Comparison of ENCODE assay signal across 34 cellular contexts in genomic region chr11:17780668-17781067, GRCh38. TPM values are rescaled to one million over a fixed set of nuclear protein-coding genes. Genes with fewer than 3 reads are reported as not detected.
"Had no signal": no experiment of that assay in that cellular context is flagged by ENCODE, and none has a peak within 500 bp of the region (broad histone marks: within the 10 kb centered on the region; RNA-seq: fewer than 3 reads in every experiment).

No MANE protein-coding gene starts in this region.

- H3K36me3 Mint-ChIP-seq: activated naive CD4-positive, alpha-beta T cell treated with anti-CD3 and anti-CD28 coated beads, Interleukin-2, amount 50 U/mL, for 72 hours had no signal

- H3K9me3 Mint-ChIP-seq: activated CD4-positive, alpha-beta T cell treated with anti-CD3 and anti-CD28 coated beads, Interleukin-2, amount 10 ng/mL, durations not matched to agents 24 days and 14 days; activated CD8-positive, alpha-beta T cell treated with anti-CD3 and anti-CD28 coated beads for 36 hours; activated naive CD4-positive, alpha-beta T cell treated with anti-CD3 and anti-CD28 coated beads for 36 hours; activated naive CD4-positive, alpha-beta T cell treated with anti-CD3 and anti-CD28 coated beads, Interleukin-2, amount 50 U/mL, for 72 hours; activated T-cell treated with anti-CD3 and anti-CD28 coated beads, Interleukin-2, amount 50 U/mL, for 72 hours; activated T-helper 17 cell treated with anti-CD3 and anti-CD28 coated beads, Interleukin-2, amount 50 U/mL, for 72 hours; brain; IgD-negative memory B cell; T-helper 1 cell treated with Interleukin-12 subunit alpha and Interleukin-12 subunit beta and Interleukin-4 antibody, amounts not matched to agents 30 μg/mL and 1 μg/mL, for 36 hours; T-helper 2 cell treated with Interferon-gamma antibody and Interleukin-4, amounts not matched to agents 5 μg/mL and 100 μg/mL, for 36 hours had no signal

- DNase-seq: activated CD4-positive, alpha-beta T cell treated with anti-CD3 and anti-CD28 coated beads, Interleukin-2, amount 10 ng/mL, durations not matched to agents 24 days and 14 days; activated CD4-positive, alpha-beta T cell treated with anti-CD3 and anti-CD28 coated beads, Interleukin-2, amount 50 U/mL, for 4 hours; activated CD8-positive, alpha-beta T cell treated with anti-CD3 and anti-CD28 coated beads for 36 hours; activated gamma-delta T cell treated with Interleukin-2 at 50 U/mL for 16 hours; activated naive CD4-positive, alpha-beta T cell treated with anti-CD3 and anti-CD28 coated beads for 36 hours; activated T-cell treated with anti-CD3 and anti-CD28 coated beads, Interleukin-2, amount 50 U/mL, for 1 hour; activated T-cell treated with anti-CD3 and anti-CD28 coated beads, Interleukin-2, amount 50 U/mL, for 72 hours; adrenal gland; Karpas-422; KBM-7; MV-4-11; NCI-H1092; NCI-H146; NCI-H187; NCI-H2081 treated with DMSO at 0.1 percent for 48 hours; NCI-H345; NCI-H510A; NCI-H748 treated with DMSO at 0.1 percent for 48 hours; NK-92 treated with Interleukin-12 subunit alpha and Interleukin-12 subunit beta, amount 100 ng/mL, for 24 hours; RPMI8226; SHP77 treated with DMSO at 0.1 percent for 48 hours; SK-N-SH had no signal

- H3K36me3 ChIP-seq: adrenal gland, Peyer's patch, SJSA1 had no signal

- H3K9me3 ChIP-seq: adrenal gland, Peyer's patch, SJSA1, SK-N-SH had no signal

- H3K4me1 ChIP-seq: adrenal gland, Peyer's patch, SJSA1 had no signal

- H3K4me3 ChIP-seq: adrenal gland, Peyer's patch, SJSA1 had no signal

- H3K27ac ChIP-seq: adrenal gland, Peyer's patch, SJSA1 had no signal

- H3K27ac Mint-ChIP-seq: activated CD4-positive, alpha-beta T cell treated with anti-CD3 and anti-CD28 coated beads, Interleukin-2, amount 10 ng/mL, durations not matched to agents 24 days and 14 days; activated CD8-positive, alpha-beta T cell treated with anti-CD3 and anti-CD28 coated beads for 36 hours; activated naive CD4-positive, alpha-beta T cell treated with anti-CD3 and anti-CD28 coated beads for 36 hours; activated naive CD4-positive, alpha-beta T cell treated with anti-CD3 and anti-CD28 coated beads, Interleukin-2, amount 50 U/mL, for 72 hours; activated T-cell treated with anti-CD3 and anti-CD28 coated beads, Interleukin-2, amount 50 U/mL, for 72 hours; activated T-helper 17 cell treated with anti-CD3 and anti-CD28 coated beads, Interleukin-2, amount 50 U/mL, for 72 hours; IgD-negative memory B cell; T-helper 1 cell treated with Interleukin-12 subunit alpha and Interleukin-12 subunit beta and Interleukin-4 antibody, amounts not matched to agents 30 μg/mL and 1 μg/mL, for 36 hours; T-helper 2 cell treated with Interferon-gamma antibody and Interleukin-4, amounts not matched to agents 5 μg/mL and 100 μg/mL, for 36 hours had no signal

- H3K4me3 Mint-ChIP-seq: activated CD4-positive, alpha-beta T cell treated with anti-CD3 and anti-CD28 coated beads, Interleukin-2, amount 10 ng/mL, durations not matched to agents 24 days and 14 days; activated CD8-positive, alpha-beta T cell treated with anti-CD3 and anti-CD28 coated beads for 36 hours; activated naive CD4-positive, alpha-beta T cell treated with anti-CD3 and anti-CD28 coated beads for 36 hours; activated T-cell treated with anti-CD3 and anti-CD28 coated beads, Interleukin-2, amount 50 U/mL, for 72 hours; activated T-helper 17 cell treated with anti-CD3 and anti-CD28 coated beads, Interleukin-2, amount 50 U/mL, for 72 hours; brain; IgD-negative memory B cell; T-helper 1 cell treated with Interleukin-12 subunit alpha and Interleukin-12 subunit beta and Interleukin-4 antibody, amounts not matched to agents 30 μg/mL and 1 μg/mL, for 36 hours; T-helper 2 cell treated with Interferon-gamma antibody and Interleukin-4, amounts not matched to agents 5 μg/mL and 100 μg/mL, for 36 hours had no signal

- H3K27me3 Mint-ChIP-seq: activated CD4-positive, alpha-beta T cell treated with anti-CD3 and anti-CD28 coated beads, Interleukin-2, amount 10 ng/mL, durations not matched to agents 24 days and 14 days; activated CD8-positive, alpha-beta T cell treated with anti-CD3 and anti-CD28 coated beads for 36 hours; activated T-helper 17 cell treated with anti-CD3 and anti-CD28 coated beads, Interleukin-2, amount 50 U/mL, for 72 hours; brain; IgD-negative memory B cell had no signal

- ATAC-seq: activated CD8-positive, alpha-beta T cell treated with anti-CD3 and anti-CD28 coated beads for 36 hours; activated naive CD4-positive, alpha-beta T cell treated with anti-CD3 and anti-CD28 coated beads, Interleukin-2, amount 50 U/mL, for 72 hours; activated T-cell treated with anti-CD3 and anti-CD28 coated beads, Interleukin-2, amount 50 U/mL, for 72 hours; activated T-helper 17 cell treated with anti-CD3 and anti-CD28 coated beads, Interleukin-2, amount 50 U/mL, for 72 hours; PC-3 had no signal

- H3K27me3 ChIP-seq: adrenal gland, Peyer's patch had no signal

- H3K4me1 Mint-ChIP-seq: activated CD4-positive, alpha-beta T cell treated with anti-CD3 and anti-CD28 coated beads, Interleukin-2, amount 10 ng/mL, durations not matched to agents 24 days and 14 days; activated T-helper 17 cell treated with anti-CD3 and anti-CD28 coated beads, Interleukin-2, amount 50 U/mL, for 72 hours had no signal

RNA-seq across cellular contexts. Expression of gene KCNC1, which starts 46.1 kb away (rescaled TPM):
- total RNA-seq: activated CD4-positive, alpha-beta T cell treated with anti-CD3 and anti-CD28 coated beads, Interleukin-2, amount 10 ng/mL, durations not matched to agents 24 days and 14 days; activated CD8-positive, alpha-beta memory T cell treated with anti-CD3 and anti-CD28 coated beads for 36 hours; activated CD8-positive, alpha-beta T cell treated with anti-CD3 and anti-CD28 coated beads for 36 hours; activated naive CD4-positive, alpha-beta T cell treated with anti-CD3 and anti-CD28 coated beads for 36 hours; activated naive CD4-positive, alpha-beta T cell treated with anti-CD3 and anti-CD28 coated beads, Interleukin-2, amount 50 U/mL, for 72 hours; activated T-cell treated with anti-CD3 and anti-CD28 coated beads, Interleukin-2, amount 50 U/mL, for 72 hours; activated T-helper 17 cell treated with anti-CD3 and anti-CD28 coated beads, Interleukin-2, amount 50 U/mL, for 72 hours; bronchial epithelial cell; MCF 10A; PC-3; SJSA1 had no signal
